Comparison of ENCODE assay signal across 8 cellular contexts in genomic region chr11:86301742-86302091, GRCh38. TPM values are rescaled to one million over a fixed set of nuclear protein-coding genes. Genes with fewer than 3 reads are reported as not detected.
A peak's percentile ranks its signal among the peaks of the same experiment; 100 is the strongest.
DNase-seq lines count a peak whose midpoint lies in the region; ATAC-seq and TF ChIP-seq lines count a peak whose summit lies in the region.

No MANE protein-coding gene starts in this region.

- no peaks in the 10 kb centered on the region for H3K27me3 ChIP-seq in HUES48 (ENCODE audit: control insufficient read depth, insufficient read depth, low read length)
- H3K27me3 ChIP-seq in sigmoid colon = no peaks in the 10 kb centered on the region

- no peak for TF ChIP-seq EP300 in sigmoid colon (IDR thresholded peaks at IDR 0.05)

- H3K36me3 ChIP-seq in HUES48 (ENCODE audit: control insufficient read depth, insufficient read depth, low read length) (peaks cover 7% of the 10 kb centered on the region; the same call in 1 of the 2 replicates), sigmoid colon (peaks cover 0 to 4% (median 0%) of the 10 kb centered on the region in 4 donors)

- H3K4me3 ChIP-seq in HUES48 (ENCODE audit: low read depth, low read length) (peak overlapping the region; percentile 82), sigmoid colon (peak overlapping the region in 3 of 4 donors; percentile 70 to 91 (median 81))

- peaks cover 20% of the 10 kb centered on the region for H3K4me1 Mint-ChIP-seq in dendritic cell treated with granulocyte-macrophage colony-stimulating factor and Interleukin-4, amounts not matched to agents 40 ng/mL and 50 ng/mL, for 4 days (ENCODE audit: low read depth)

- no peaks in the 10 kb centered on the region for H3K9me3 Mint-ChIP-seq in dendritic cell treated with granulocyte-macrophage colony-stimulating factor and Interleukin-4, amounts not matched to agents 40 ng/mL and 50 ng/mL, for 4 days

- H3K27ac Mint-ChIP-seq in dendritic cell treated with granulocyte-macrophage colony-stimulating factor and Interleukin-4, amounts not matched to agents 40 ng/mL and 50 ng/mL, for 4 days = peak overlapping the region; percentile 95

- peaks cover 1% of the 10 kb centered on the region for H3K27me3 Mint-ChIP-seq in dendritic cell treated with granulocyte-macrophage colony-stimulating factor and Interleukin-4, amounts not matched to agents 40 ng/mL and 50 ng/mL, for 4 days

- peaks cover 20% of the 10 kb centered on the region for H3K36me3 Mint-ChIP-seq in dendritic cell treated with granulocyte-macrophage colony-stimulating factor and Interleukin-4, amounts not matched to agents 40 ng/mL and 50 ng/mL, for 4 days (ENCODE audit: low read depth)

- TF ChIP-seq CTCF in sigmoid colon (IDR thresholded peaks at IDR 0.05) (no peak), GM13977 (IDR thresholded peaks at IDR 0.05; ENCODE audit: extremely low read depth, insufficient read depth, missing control alignments) (no peak)

- in situ Hi-C loops in GM13977 (cut with MboI; ENCODE audit: low pct_unique_long_range_greater_than_20kb, low sequenced_read_pairs, unreplicated experiment) = no loop called here

- TF ChIP-seq POLR2A in sigmoid colon (IDR thresholded peaks at IDR 0.05) = no peak

- intact Hi-C loops in dendritic cell treated with granulocyte-macrophage colony-stimulating factor and Interleukin-4, amounts not matched to agents 40 ng/mL and 50 ng/mL, for 4 days (cut with micrococcal nuclease) = loop anchor here (2.0 to 10.0 kb wide), 3 partner anchors 637 to 677 kb away; partner anchors contain the start of genes CREBZF, DLG2, TMEM126A and TMEM126B
- intact Hi-C loops in sigmoid colon (cut with DNase I) = loop anchor here (2.0 to 5.0 kb wide), 3 partner anchors 57 to 447 kb away; partner anchors contain the start of genes CCDC83, EED and PICALM

- WGBS in sigmoid colon, 2 donors = 2 to 4% methylated on average over 6 of the region's 6 CpGs

- peak overlapping the region; percentile 97 for H3K4me3 Mint-ChIP-seq in dendritic cell treated with granulocyte-macrophage colony-stimulating factor and Interleukin-4, amounts not matched to agents 40 ng/mL and 50 ng/mL, for 4 days

- no peaks in the 10 kb centered on the region for H3K9me3 ChIP-seq in HUES48 (ENCODE audit: control insufficient read depth, insufficient read depth, low read length)
- no peaks in the 10 kb centered on the region for H3K9me3 ChIP-seq in sigmoid colon

- no peak overlapping the region for H3K27ac ChIP-seq in HUES48 (ENCODE audit: low read depth, low read length)
- H3K27ac ChIP-seq in sigmoid colon = peak overlapping the region in 1 of 4 donors; percentile 94

- 0 out of 2 replicates have a peak, but pooled peaks cover 6% of the 10 kb centered on the region for H3K4me1 ChIP-seq in HUES48 (ENCODE audit: control insufficient read depth, insufficient read depth, low read length)
- H3K4me1 ChIP-seq in sigmoid colon = peaks cover 0 to 21% (median 20%) of the 10 kb centered on the region in 4 donors

- ATAC-seq in GM19043 (IDR thresholded peaks at IDR 0.05; ENCODE audit: low read depth, unreplicated experiment) = peak; percentile 16
- ATAC-seq in left lobe of liver = no peak

- DNase-seq in sigmoid colon (no peak), left lobe of liver (ENCODE audit: low spot score) (no peak), NCI-H1048 (lab: John Stamatoyannopoulos, UW) (no peak), superior temporal gyrus (ENCODE audit: extremely low spot score) (no peak), GM13977 (ENCODE audit: low spot score) (no peak)

- H3K9ac ChIP-seq in HUES48 (ENCODE audit: low read depth, low read length) = no peak overlapping the region

RNA-seq across cellular contexts. Expression of gene HIKESHI, which starts 0.3 kb away (rescaled TPM):
- total RNA-seq in sigmoid colon (10 to 100 TPM; 59.8 to 71.3 (median 65.2) TPM), left lobe of liver (11.5 TPM)
- polyA plus RNA-seq in sigmoid colon = 10 to 100 TPM; 16.8 to 33.7 (median 25.9) TPM

RNA-seq across cellular contexts. Expression of gene EED, which starts 57.2 kb away (rescaled TPM):
- 10 to 100 TPM; 18.2 to 28.6 (median 23.5) TPM for total RNA-seq in sigmoid colon
- polyA plus RNA-seq in sigmoid colon = 10 to 100 TPM; 12.6 to 17.8 (median 14.1) TPM
- 7.5 TPM for total RNA-seq in left lobe of liver
